Comparison of ENCODE assay signal across 14 cellular contexts in genomic region chr22:42926034-42926433, GRCh38.
DNase-seq lines count a peak whose midpoint lies in the region; ATAC-seq, FAIRE-seq and TF ChIP-seq lines count a peak whose summit lies in the region.
"Had no signal": no experiment of that assay in that cellular context is flagged by ENCODE, and none has a peak within 500 bp of the region (broad histone marks: within the 10 kb centered on the region; RNA-seq: fewer than 3 reads in every experiment).

No MANE protein-coding gene starts in this region.

- peak overlapping the region in 2 of 3 donors; percentile 37 to 45 for H3K27ac Mint-ChIP-seq in CD4-positive, CD25-positive, alpha-beta regulatory T cell
- peak overlapping the region; percentile 16 for H3K27ac Mint-ChIP-seq in T-helper 17 cell
- H3K27ac Mint-ChIP-seq: stimulated activated naive CD8-positive, alpha-beta T cell treated with anti-CD3 and anti-CD28 coated beads, Interleukin-15, Interleukin-2, amounts not matched to agents 100 ng/mL and 50 ng/mL, for 24 hours had no signal

- H3K27me3 ChIP-seq in CD4-positive, CD25-positive, alpha-beta regulatory T cell (ENCODE audit: control insufficient read depth, insufficient read depth, low read length), result no peaks in the 10 kb centered on the region

- TF ChIP-seq CTCF in fibroblast of the aortic adventitia (IDR thresholded peaks at IDR 0.05; ENCODE audit: insufficient read depth, low read length), result no peak

- peaks cover 2% of the 10 kb centered on the region for H3K4me1 ChIP-seq in CD4-positive, CD25-positive, alpha-beta regulatory T cell (ENCODE audit: control insufficient read depth, insufficient read depth, low read length, poor library complexity, severe bottlenecking)

- H3K36me3 Mint-ChIP-seq in CD4-positive, CD25-positive, alpha-beta regulatory T cell, result peaks cover 6% of the 10 kb centered on the region
- no peaks in the 10 kb centered on the region for H3K36me3 Mint-ChIP-seq in T-helper 17 cell (ENCODE audit: low read depth)

- no peaks in the 10 kb centered on the region for H3K27me3 Mint-ChIP-seq in CD4-positive, CD25-positive, alpha-beta regulatory T cell
- H3K27me3 Mint-ChIP-seq in T-helper 17 cell, result no peaks in the 10 kb centered on the region
- H3K27me3 Mint-ChIP-seq: stimulated activated naive CD8-positive, alpha-beta T cell treated with anti-CD3 and anti-CD28 coated beads, Interleukin-15, Interleukin-2, amounts not matched to agents 100 ng/mL and 50 ng/mL, for 24 hours had no signal

- no peak for DNase-seq in CD4-positive, CD25-positive, alpha-beta regulatory T cell
- DNase-seq in T-helper 17 cell (no peak), fibroblast of the aortic adventitia (ENCODE audit: low read depth) (peak; percentile 32), posterior vena cava (ENCODE audit: low spot score) (peak; percentile 76), globus pallidus (ENCODE audit: low spot score) (no peak), GM19239 (ENCODE audit: insufficient read length, low spot score) (no peak)
- no peak for DNase-seq in stimulated activated naive CD4-positive, alpha-beta T cell treated with Interleukin-2 at 50 U/mL for 16 hours (lab: John Stamatoyannopoulos, UW)
- DNase-seq: C1 segment of cervical spinal cord, head of caudate nucleus, NCI-H2107 had no signal

- intact Hi-C loops in posterior vena cava (cut with DNase I), result no loop called here

- no peak overlapping the region for H3K27ac ChIP-seq in CD4-positive, CD25-positive, alpha-beta regulatory T cell (ENCODE audit: insufficient read depth, low read length, poor library complexity, severe bottlenecking)
- H3K27ac ChIP-seq: KMS-11 had no signal

- H3K9me3 ChIP-seq in CD4-positive, CD25-positive, alpha-beta regulatory T cell (ENCODE audit: control insufficient read depth in 2 of 2, low read length in 2 of 2), result no peaks in the 10 kb centered on the region
- no peaks in the 10 kb centered on the region for H3K9me3 ChIP-seq in T-helper 17 cell (ENCODE audit: control insufficient read depth, low read length, poor library complexity, severe bottlenecking)

- H3K4me3 ChIP-seq in CD4-positive, CD25-positive, alpha-beta regulatory T cell (ENCODE audit: low read depth, low read length), result no peak overlapping the region
- no peak overlapping the region for H3K4me3 ChIP-seq in fibroblast of the aortic adventitia (ENCODE audit: low read depth, low read length)

- peak overlapping the region in 1 of 4 donors; percentile 38 for H3K4me3 Mint-ChIP-seq in CD4-positive, CD25-positive, alpha-beta regulatory T cell
- no peak overlapping the region for H3K4me3 Mint-ChIP-seq in T-helper 17 cell
- H3K4me3 Mint-ChIP-seq: stimulated activated naive CD8-positive, alpha-beta T cell treated with anti-CD3 and anti-CD28 coated beads, Interleukin-15, Interleukin-2, amounts not matched to agents 100 ng/mL and 50 ng/mL, for 24 hours had no signal

- H3K4me1 Mint-ChIP-seq in CD4-positive, CD25-positive, alpha-beta regulatory T cell, result peaks cover 5 to 67% (median 40%) of the 10 kb centered on the region in 4 donors
- peaks cover 41% of the 10 kb centered on the region for H3K4me1 Mint-ChIP-seq in T-helper 17 cell

- ATAC-seq in CD4-positive, CD25-positive, alpha-beta regulatory T cell (ENCODE audit: low read depth in 2 of 2), result no peak
- ATAC-seq in T-helper 17 cell, result no peak
- no peak for ATAC-seq in GM21423 (IDR thresholded peaks at IDR 0.05; ENCODE audit: unreplicated experiment)
- ATAC-seq: HCT116 had no signal

- FAIRE-seq in GM19239 (lab: Jason Lieb, UNC), result no peak

- no peaks in the 10 kb centered on the region for H3K36me3 ChIP-seq in CD4-positive, CD25-positive, alpha-beta regulatory T cell (ENCODE audit: control insufficient read depth, insufficient read depth, low read length)

- no peaks in the 10 kb centered on the region for H3K9me3 Mint-ChIP-seq in CD4-positive, CD25-positive, alpha-beta regulatory T cell
- H3K9me3 Mint-ChIP-seq: stimulated activated naive CD8-positive, alpha-beta T cell treated with anti-CD3 and anti-CD28 coated beads, Interleukin-15, Interleukin-2, amounts not matched to agents 100 ng/mL and 50 ng/mL, for 24 hours had no signal

Comparison
In these comparisons a context has a peak if more than half of its experiments do, and no peak if none do; other contexts are left out.
1. DNase-seq: peak in fibroblast of the aortic adventitia (single experiment) and posterior vena cava (single experiment); none in CD4-positive, CD25-positive, alpha-beta regulatory T cell (0 of 3), T-helper 17 cell (0 of 3), globus pallidus (single experiment), stimulated activated naive CD4-positive, alpha-beta T cell treated with Interleukin-2 at 50 U/mL for 16 hours (single experiment) and GM19239 (single experiment).